ENCODE assay signal across 12 cellular contexts in genomic region chr11:45048870-45049825, GRCh38.
DNase-seq lines count a peak whose midpoint lies in the region; ATAC-seq and TF ChIP-seq lines count a peak whose summit lies in the region.
"Had no signal": no experiment of that assay in that cellular context is flagged by ENCODE, and none has a peak within 500 bp of the region (broad histone marks: within the 10 kb centered on the region; RNA-seq: fewer than 3 reads in every experiment).

No MANE protein-coding gene starts in this region.

- H3K4me1 Mint-ChIP-seq in natural killer cell treated with Interleukin-12 subunit alpha and Interleukin-12 subunit beta and Interleukin-15 and Interleukin-18, amount 100 ng/mL, for 72 hours (ENCODE audit: low read depth in 2 of 2) = peaks cover 10 to 13% of the 10 kb centered on the region in 2 donors

- H3K9me3 Mint-ChIP-seq in natural killer cell treated with Interleukin-12 subunit alpha and Interleukin-12 subunit beta and Interleukin-15 and Interleukin-18, amount 100 ng/mL, for 72 hours = no peaks in the 10 kb centered on the region

- H3K27ac ChIP-seq in dorsolateral prefrontal cortex = peak overlapping the region in 1 of 59 donors; percentile 44
- H3K27ac ChIP-seq in neutrophil = peak overlapping the region; percentile 61
- H3K27ac ChIP-seq: KMS-11, skin epidermis had no signal

- no peaks in the 10 kb centered on the region for H3K27me3 ChIP-seq in dorsolateral prefrontal cortex
- H3K27me3 ChIP-seq in neutrophil = no peaks in the 10 kb centered on the region

- H3K36me3 ChIP-seq in neutrophil = no peaks in the 10 kb centered on the region

- no peaks in the 10 kb centered on the region for H3K36me3 Mint-ChIP-seq in natural killer cell treated with Interleukin-12 subunit alpha and Interleukin-12 subunit beta and Interleukin-15 and Interleukin-18, amount 100 ng/mL, for 72 hours

- intact Hi-C loops in dorsolateral prefrontal cortex (cut with DNase I) = loop anchor here in 1 of 2 donors (5.0 kb wide), 1 partner anchor 33 kb away; no protein-coding TSS in a partner anchor

- no peak for TF ChIP-seq POLR2A in GM18505 (IDR thresholded peaks at IDR 0.05; ENCODE audit: borderline replicate concordance, extremely low read depth, insufficient read depth, insufficient read length)

- H3K4me1 ChIP-seq in neutrophil (ENCODE audit: control insufficient read depth in 1 of 2, insufficient read depth in 1 of 2, low read depth in 1 of 2, low read length in 1 of 2) = peaks cover 38 to 50% of the 10 kb centered on the region in 2 experiments

- H3K4me3 ChIP-seq in dorsolateral prefrontal cortex (no peak overlapping the region), neutrophil (ENCODE audit: low read depth in 1 of 2, low read length in 1 of 2) (peak overlapping the region in 1 of 2 experiments; percentile 9)
- H3K4me3 ChIP-seq: skin epidermis had no signal

- ATAC-seq in GM18861 (IDR thresholded peaks at IDR 0.05; ENCODE audit: unreplicated experiment) = no peak
- no peak for ATAC-seq in natural killer cell treated with Interleukin-12 subunit alpha and Interleukin-12 subunit beta and Interleukin-15 and Interleukin-18, amount 100 ng/mL, for 72 hours
- no peak for ATAC-seq in GM18505 (IDR thresholded peaks at IDR 0.05; ENCODE audit: unreplicated experiment)

- TF ChIP-seq CTCF in dorsolateral prefrontal cortex (IDR thresholded peaks at IDR 0.05 in 54 of 56, conservative IDR thresholded peaks at IDR 0.05 in 2 of 56; ENCODE audit: low read depth in 1 of 56, partially characterized antibody in 56 of 56) (no peak), neutrophil (IDR thresholded peaks at IDR 0.05) (no peak)

- no peak overlapping the region for H3K4me3 Mint-ChIP-seq in natural killer cell treated with Interleukin-12 subunit alpha and Interleukin-12 subunit beta and Interleukin-15 and Interleukin-18, amount 100 ng/mL, for 72 hours

- no peak overlapping the region for H3K27ac Mint-ChIP-seq in natural killer cell treated with Interleukin-12 subunit alpha and Interleukin-12 subunit beta and Interleukin-15 and Interleukin-18, amount 100 ng/mL, for 72 hours

- no peaks in the 10 kb centered on the region for H3K9me3 ChIP-seq in neutrophil

- H3K27me3 Mint-ChIP-seq in natural killer cell treated with Interleukin-12 subunit alpha and Interleukin-12 subunit beta and Interleukin-15 and Interleukin-18, amount 100 ng/mL, for 72 hours = peaks cover 6 to 13% of the 10 kb centered on the region in 2 donors

- DNase-seq in DMS 273 (lab: John Stamatoyannopoulos, UW; ENCODE audit: unreplicated experiment) (peak; percentile 93), NCI-H446 treated with DMSO at 0.1 percent for 48 hours (lab: John Stamatoyannopoulos, UW) (peak; percentile 66), dorsolateral prefrontal cortex (peak in 6 of 10 donors; percentile 35 to 69 (median 45)), middle frontal gyrus (ENCODE audit: extremely low spot score, low spot score) (no peak)
- DNase-seq in natural killer cell treated with Interleukin-12 subunit alpha and Interleukin-12 subunit beta and Interleukin-15 and Interleukin-18, amount 100 ng/mL, for 72 hours (ENCODE audit: low spot score) = no peak
- DNase-seq: effector memory CD4-positive, alpha-beta T cell; T-helper 2 cell had no signal

Comparison
In these comparisons a context has a peak if more than half of its experiments do, and no peak if none do; other contexts are left out.
1. DNase-seq: peak in DMS 273 (single experiment), NCI-H446 treated with DMSO at 0.1 percent for 48 hours (single experiment) and dorsolateral prefrontal cortex (6 of 10); none in natural killer cell treated with Interleukin-12 subunit alpha and Interleukin-12 subunit beta and Interleukin-15 and Interleukin-18, amount 100 ng/mL, for 72 hours (single experiment) and middle frontal gyrus (single experiment).